ENCODE assay signal across 11 cellular contexts in genomic region chrX:115948018-115948923, GRCh38.
A peak's percentile ranks its signal among the peaks of the same experiment; 100 is the strongest.
DNase-seq lines count a peak whose midpoint lies in the region; ATAC-seq, FAIRE-seq and TF ChIP-seq lines count a peak whose summit lies in the region.
"Had no signal": no experiment of that assay in that cellular context is flagged by ENCODE, and none has a peak within 500 bp of the region (broad histone marks: within the 10 kb centered on the region; RNA-seq: fewer than 3 reads in every experiment).

No MANE protein-coding gene starts in this region.

- no peak overlapping the region for H2AFZ ChIP-seq in PC-9

- TF ChIP-seq CTCF in PC-9 (conservative IDR thresholded peaks at IDR 0.05): peak; percentile 66
- TF ChIP-seq CTCF in pancreas (IDR thresholded peaks at IDR 0.05): peak in 1 of 4 donors; percentile 14

- WGBS in pancreas, 2 donors: 60 to 74% methylated on average over 4 of the region's 4 CpGs

- intact Hi-C loops in PC-9 (cut with micrococcal nuclease; ENCODE audit: unreplicated experiment) (loop anchor here (10.0 kb wide), 1 partner anchor 293 kb away; no protein-coding TSS in a partner anchor), pancreas (cut with DNase I) (no loop called here)

- no peaks in the 10 kb centered on the region for H3F3A ChIP-seq in PC-9 (ENCODE audit: insufficient read depth, low read depth)

- peak in 3 of 4 donors; percentile 70 to 74 (median 70) for ATAC-seq in pancreas
- ATAC-seq in GM21381 (IDR thresholded peaks at IDR 0.05; ENCODE audit: unreplicated experiment): no peak
- ATAC-seq in GM18498 (IDR thresholded peaks at IDR 0.05; ENCODE audit: unreplicated experiment): no peak

- POLR2A ChIA-PET in PC-9 (lab: Charles Lee; ENCODE audit: unreplicated experiment): no interaction called here

- CTCF ChIA-PET in PC-9 (lab: Charles Lee): no interaction called here

- H3K9me2 ChIP-seq in PC-9 (ENCODE audit: insufficient read depth): no peaks in the 10 kb centered on the region

- H3K36me3 ChIP-seq in PC-9 (ENCODE audit: low read depth) (no peaks in the 10 kb centered on the region), pancreas (no peaks in the 10 kb centered on the region)
- H3K36me3 ChIP-seq: spleen had no signal

- H3K4me1 ChIP-seq in PC-9 (replicated peaks; ENCODE audit: insufficient read depth) (no peaks in the 10 kb centered on the region), pancreas (no peaks in the 10 kb centered on the region)

- no peak overlapping the region for H3K4me3 ChIP-seq in PC-9
- no peak overlapping the region for H3K4me3 ChIP-seq in pancreas
- H3K4me3 ChIP-seq: spleen had no signal

- BruUV-seq in PC-9 (replicated peaks; lab: Mats Ljungman, UMichigan): no TSS peak

- H3K4me2 ChIP-seq in PC-9: peak overlapping the region; percentile 59

- H3K9me3 ChIP-seq in PC-9 (ENCODE audit: insufficient read depth, low read depth) (no peaks in the 10 kb centered on the region), pancreas (no peaks in the 10 kb centered on the region)
- H3K9me3 ChIP-seq: spleen had no signal

- H3K27ac ChIP-seq in PC-9: no peak overlapping the region
- no peak overlapping the region for H3K27ac ChIP-seq in pancreas
- H3K27ac ChIP-seq: spleen had no signal

- DNase-seq in DMS153 treated with DMSO at 0.1 percent for 48 hours (lab: John Stamatoyannopoulos, UW; ENCODE audit: unreplicated experiment): peak; percentile 1
- no peak for DNase-seq in DMS153 (lab: John Stamatoyannopoulos, UW)
- DNase-seq in HT-29 (ENCODE audit: low spot score): peak; percentile 37
- peak; percentile 21 to 61 for DNase-seq in PC-9
- DNase-seq in pancreas: peak in 1 of 6 donors; percentile 65
- DNase-seq in NCI-H510A (lab: John Stamatoyannopoulos, UW): no peak
- DNase-seq: activated CD4-positive, alpha-beta T cell treated with anti-CD3 and anti-CD28 coated beads, Interleukin-2, amount 10 ng/mL, durations not matched to agents 24 days and 14 days; activated naive CD4-positive, alpha-beta T cell; spleen had no signal

- H3K79me2 ChIP-seq in PC-9 (ENCODE audit: low read depth): peaks cover 23% of the 10 kb centered on the region

- FAIRE-seq in pancreas (lab: Jason Lieb, UNC): no peak

- no peaks in the 10 kb centered on the region for H3K27me3 ChIP-seq in PC-9 (ENCODE audit: insufficient read depth, low read depth)
- H3K27me3 ChIP-seq in pancreas: no peaks in the 10 kb centered on the region
- H3K27me3 ChIP-seq: spleen had no signal

- H4K20me1 ChIP-seq in PC-9 (ENCODE audit: insufficient read depth): peaks cover 7% of the 10 kb centered on the region

Comparison
In these comparisons a context has a peak if more than half of its experiments do, and no peak if none do; other contexts are left out.
1. DNase-seq: peak in DMS153 treated with DMSO at 0.1 percent for 48 hours (single experiment), HT-29 (single experiment) and PC-9 (2 of 2); none in DMS153 (single experiment) and NCI-H510A (single experiment).
2. ATAC-seq: peak in pancreas (3 of 4); none in GM21381 (single experiment) and GM18498 (single experiment).